In the genomic region with DNA sequence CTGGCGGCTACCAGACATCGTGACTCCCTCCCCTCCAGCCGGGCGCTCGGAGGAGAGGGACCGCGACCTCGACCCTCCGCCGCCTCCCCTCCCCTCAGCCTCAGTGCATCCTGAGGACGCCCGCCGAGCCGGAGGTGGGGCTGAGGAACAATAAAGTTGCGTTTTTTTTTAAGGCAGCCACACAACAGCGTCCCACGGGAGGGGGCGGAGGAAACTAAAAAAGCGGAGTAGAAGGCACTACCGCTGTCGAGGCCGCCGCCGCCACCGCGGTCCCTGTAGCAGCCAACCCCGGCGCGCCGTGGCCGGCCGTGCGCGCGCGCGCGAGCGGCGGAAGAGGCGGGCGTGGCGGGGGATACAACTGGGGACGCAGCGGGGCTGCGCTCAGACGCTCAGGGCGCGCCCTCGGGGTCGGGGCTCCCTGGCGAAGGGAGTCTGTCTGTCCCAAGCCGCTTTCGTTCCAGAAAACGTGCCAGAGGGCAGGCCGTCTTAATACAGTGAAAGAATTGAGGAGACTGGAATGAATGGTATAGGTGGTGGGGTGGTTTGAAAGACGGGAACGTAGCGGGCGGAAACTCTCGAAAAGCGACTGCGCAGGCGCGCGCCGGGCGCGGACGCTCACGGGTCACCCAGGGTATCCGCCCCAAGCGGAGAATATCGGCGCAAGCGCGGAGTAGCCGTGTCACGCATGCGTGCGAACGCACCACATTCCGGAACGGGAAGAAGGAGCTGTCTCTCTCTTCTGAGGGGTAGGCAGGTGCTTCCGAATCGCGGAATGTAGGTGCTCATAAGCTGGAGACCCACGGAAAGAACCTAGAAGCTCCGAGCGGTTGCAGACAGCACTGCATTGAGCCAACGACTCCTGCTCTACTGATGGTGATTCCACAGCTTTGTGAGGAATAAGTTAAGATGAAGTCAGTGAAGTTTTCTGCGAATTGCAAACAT, we compare ENCODE assay signal across 8 cellular contexts. TPM values are rescaled to one million over a fixed set of nuclear protein-coding genes. Genes with fewer than 3 reads are reported as not detected.
A peak's percentile ranks its signal among the peaks of the same experiment; 100 is the strongest.
DNase-seq lines count a peak whose midpoint lies in the region; ATAC-seq lines count a peak whose summit lies in the region.

Gene COP1, minus strand, starts transcription at position 326 of the 942 bp plus-strand sequence. Its CDS starts 308 bp downstream, at position 18.

- DNase-seq in DMS153 (lab: John Stamatoyannopoulos, UW) (peak; percentile 97), OCI-M2 (lab: John Stamatoyannopoulos, UW; ENCODE audit: unreplicated experiment) (peak; percentile 61), activated T-cell treated with anti-CD3 and anti-CD28 coated beads for 4 hours (peak; percentile 93), epithelial cell of prostate (ENCODE audit: low read depth, low spot score) (peak; percentile 78), mucosa of gallbladder (ENCODE audit: low spot score) (peak; percentile 98)
- peak; percentile 95 for DNase-seq in stimulated activated CD8-positive, alpha-beta memory T cell treated with anti-CD3 and anti-CD28 coated beads, Interleukin-4, amount 100 ng/mL, for 4 hours (ENCODE audit: low read depth in 2 of 2, low spot score in 1 of 2)

- H3K4me3 Mint-ChIP-seq in IgD-negative memory B cell = peak within 1 kb of the TSS; percentile 96 to 99 (median 98)

- H3K36me3 Mint-ChIP-seq in IgD-negative memory B cell = peaks cover 2% of the 10 kb centered on the region

- ATAC-seq in GM21529 (IDR thresholded peaks at IDR 0.05; ENCODE audit: unreplicated experiment) = peak; percentile 82

- peak within 1 kb of the TSS; percentile 98 to 100 (median 99) for H3K27ac Mint-ChIP-seq in IgD-negative memory B cell

- no peaks in the 10 kb centered on the region for H3K9me3 Mint-ChIP-seq in IgD-negative memory B cell

- H3K27me3 Mint-ChIP-seq in IgD-negative memory B cell = no peaks in the 10 kb centered on the region

- peaks cover 16 to 36% (median 18%) of the 10 kb centered on the region in 3 donors for H3K4me1 Mint-ChIP-seq in IgD-negative memory B cell

- peak within 1 kb of the TSS; percentile 94 for H3K27ac ChIP-seq in epithelial cell of prostate

RNA-seq across cellular contexts. Expression of gene COP1, which starts in this region (rescaled TPM):
- polyA plus RNA-seq in IgD-negative memory B cell = 33.8 TPM
- total RNA-seq in mucosa of gallbladder = 40.9 TPM

Comparison
In these comparisons a context has a peak if more than half of its experiments do, and no peak if none do; other contexts are left out.
1. Peak in every context shown above with its lines: DNase-seq, ATAC-seq and H3K27ac ChIP-seq.